In the genomic region with DNA sequence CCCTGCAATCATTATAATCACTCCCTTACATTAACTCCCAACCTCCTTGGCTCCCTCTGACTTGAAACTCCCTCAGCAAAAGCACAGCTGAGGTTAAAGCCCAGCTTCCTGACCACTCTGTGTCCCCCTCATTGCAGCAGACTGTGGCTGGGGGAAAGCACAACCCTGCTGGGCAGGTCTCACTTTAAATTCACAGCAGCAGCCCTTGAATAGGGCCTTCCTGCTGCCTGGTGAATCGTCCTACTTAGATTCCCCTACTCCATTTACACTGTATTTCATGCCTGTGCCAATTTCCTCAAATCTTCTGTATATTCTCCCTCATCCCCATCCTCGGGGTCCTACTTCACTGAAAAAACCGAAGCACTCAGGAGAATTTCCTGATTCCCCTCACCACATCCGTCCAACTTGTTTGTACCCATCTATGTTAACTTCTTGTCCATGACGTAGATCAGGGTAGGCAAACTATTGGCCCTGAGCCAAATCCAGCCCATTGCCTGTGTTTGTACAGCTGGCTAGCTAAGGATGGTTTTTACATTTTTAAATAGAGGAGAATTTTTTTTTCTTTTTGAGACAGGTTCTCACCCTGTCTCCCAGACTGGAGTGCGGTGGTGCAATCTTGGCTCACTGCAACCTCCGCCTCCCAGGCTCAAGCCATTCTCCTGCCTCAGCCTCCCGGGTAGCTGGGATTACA, we compare ENCODE assay signal across 8 cellular contexts. TPM values are rescaled to one million over a fixed set of nuclear protein-coding genes. Genes with fewer than 3 reads are reported as not detected.
DNase-seq lines count a peak whose midpoint lies in the region; ATAC-seq, FAIRE-seq and TF ChIP-seq lines count a peak whose summit lies in the region.

No MANE protein-coding gene starts in this region.

- H3K9me3 Mint-ChIP-seq in neural crest cell = no peaks in the 10 kb centered on the region

- no peaks in the 10 kb centered on the region for H3K27me3 ChIP-seq in body of pancreas

- no peak for TF ChIP-seq POLR2A in body of pancreas (IDR thresholded peaks at IDR 0.05)

- H3K36me3 Mint-ChIP-seq in neural crest cell (ENCODE audit: low read depth) = no peaks in the 10 kb centered on the region

- intact Hi-C loops in body of pancreas (cut with DNase I) = no loop called here

- H3K36me3 ChIP-seq in body of pancreas (replicated peaks in 1 of 2; ENCODE audit: insufficient read depth in 1 of 2, low read depth in 2 of 2) = no peaks in the 10 kb centered on the region

- TF ChIP-seq CTCF in body of pancreas (IDR thresholded peaks at IDR 0.05) (no peak), neural crest cell (conservative IDR thresholded peaks at IDR 0.05) (no peak)

- no peak overlapping the region for H3K27ac ChIP-seq in body of pancreas

- ATAC-seq in body of pancreas = peak; percentile 40
- no peak for ATAC-seq in GM21390 (IDR thresholded peaks at IDR 0.05; ENCODE audit: unreplicated experiment)
- ATAC-seq in GM18517 (IDR thresholded peaks at IDR 0.05; ENCODE audit: unreplicated experiment) = no peak

- FAIRE-seq in HTR-8/SVneo (lab: Jason Lieb, UNC) = peak; percentile 9

- H3K9me3 ChIP-seq in body of pancreas = no peaks in the 10 kb centered on the region

- H3K4me3 Mint-ChIP-seq in neural crest cell = no peak overlapping the region

- peak overlapping the region; percentile 2 for H3K27ac Mint-ChIP-seq in neural crest cell (ENCODE audit: unreplicated experiment)

- DNase-seq in HTR-8/SVneo (ENCODE audit: insufficient read length, low spot score) = no peak
- DNase-seq in NCI-H446 treated with DMSO at 0.1 percent for 48 hours (lab: John Stamatoyannopoulos, UW) = peak; percentile 25
- DNase-seq in body of pancreas = peak; percentile 59 to 77 (median 75)
- DNase-seq in neural crest cell (ENCODE audit: low read depth, low spot score) = no peak
- no peak for DNase-seq in cerebellar cortex (ENCODE audit: low spot score)
- DNase-seq in LoVo (ENCODE audit: low spot score) = no peak

- WGBS in body of pancreas, 2 donors = 21% methylated on average over 8 of the region's 8 CpGs

- H3K27me3 Mint-ChIP-seq in neural crest cell (ENCODE audit: low read depth) = no peaks in the 10 kb centered on the region

- peaks cover under 1% of the 10 kb centered on the region for H3K4me1 Mint-ChIP-seq in neural crest cell

- no peak overlapping the region for H3K4me3 ChIP-seq in body of pancreas

- peaks cover 5% of the 10 kb centered on the region for H3K4me1 ChIP-seq in body of pancreas

RNA-seq across cellular contexts. Expression of a gene that starts 31.5 kb away (rescaled TPM):
- total RNA-seq in body of pancreas (under 1 TPM in 1 of 2 donors, not detected in 1; 0.26 TPM), neural crest cell (0.16 TPM in 1 of 2 replicates, not detected in the other)

Comparison
In these comparisons a context has a peak if more than half of its experiments do, and no peak if none do; other contexts are left out.
1. DNase-seq: peak in NCI-H446 treated with DMSO at 0.1 percent for 48 hours (single experiment) and body of pancreas (4 of 4); none in HTR-8/SVneo (single experiment), neural crest cell (single experiment), cerebellar cortex (single experiment) and LoVo (single experiment).